Comparison of ENCODE assay signal across 26 cellular contexts in genomic region chr5:130277002-130277401, GRCh38.
DNase-seq lines count a peak whose midpoint lies in the region; ATAC-seq, FAIRE-seq and TF ChIP-seq lines count a peak whose summit lies in the region.
"Had no signal": no experiment of that assay in that cellular context is flagged by ENCODE, and none has a peak within 500 bp of the region (broad histone marks: within the 10 kb centered on the region; RNA-seq: fewer than 3 reads in every experiment).

No MANE protein-coding gene starts in this region.

- ATAC-seq in stimulated activated naive CD8-positive, alpha-beta T cell treated with anti-CD3 and anti-CD28 coated beads, Interleukin-15, amount 100 ng/mL, for 72 hours, result peak; percentile 46
- no peak for ATAC-seq in stimulated activated naive CD8-positive, alpha-beta T cell treated with anti-CD3 and anti-CD28 coated beads, Interleukin-15, Interleukin-2, amounts not matched to agents 100 U/mL and 50 U/mL, for 24 hours
- peak; percentile 39 for ATAC-seq in stimulated activated effector memory CD8-positive, alpha-beta T cell treated with anti-CD3 and anti-CD28 coated beads, Interleukin-12 subunit alpha, Interleukin-12 subunit beta, amount 100 ng/mL, for 72 hours
- ATAC-seq in psoas muscle, result no peak
- ATAC-seq: A549, GM12878, HCT116 had no signal

- intact Hi-C loops in kidney (cut with DNase I), result no loop called here
- intact Hi-C loops in psoas muscle (cut with DNase I), result no loop called here

- WGBS in psoas muscle, 3 donors, result 82 to 90% (median 86%) methylated on average over 5 of the region's 5 CpGs

- no peak for DNase-seq in stimulated activated naive CD8-positive, alpha-beta T cell treated with anti-CD3 and anti-CD28 coated beads, Interleukin-15, amount 100 ng/mL, for 72 hours
- DNase-seq in stimulated activated naive CD8-positive, alpha-beta T cell treated with anti-CD3 and anti-CD28 coated beads, Interleukin-15, Interleukin-2, amounts not matched to agents 100 U/mL and 50 U/mL, for 24 hours, result no peak
- peak; percentile 47 for DNase-seq in kidney
- DNase-seq in stimulated activated effector memory CD8-positive, alpha-beta T cell treated with anti-CD3 and anti-CD28 coated beads, Interleukin-12 subunit alpha, Interleukin-12 subunit beta, amount 100 ng/mL, for 72 hours (ENCODE audit: low spot score in 2 of 2), result no peak
- no peak for DNase-seq in SW480 (ENCODE audit: low spot score)
- no peak for DNase-seq in UCSD-AML1 (lab: John Stamatoyannopoulos, UW; ENCODE audit: unreplicated experiment)
- DNase-seq in psoas muscle, result no peak
- DNase-seq: 8988T; ACHN; AML-193; BE2C; CD4-positive, alpha-beta T cell; CD8-positive, alpha-beta memory T cell; DMS 273 treated with DMSO at 0.1 percent for 48 hours; DMS79; EL; GDM1; GM23248; H9 had no signal

- H3K9ac ChIP-seq in kidney (ENCODE audit: low read length in 2 of 2), result no peak overlapping the region
- H3K9ac ChIP-seq: BLaER1 treated with 17β-estradiol and CSF1 and Interleukin-3, amounts not matched to agents 10 nM and 100 nM; GM23248 had no signal

- no peaks in the 10 kb centered on the region for H3K36me3 Mint-ChIP-seq in stimulated activated effector memory CD8-positive, alpha-beta T cell treated with anti-CD3 and anti-CD28 coated beads, Interleukin-12 subunit alpha, Interleukin-12 subunit beta, amount 100 ng/mL, for 72 hours
- H3K36me3 Mint-ChIP-seq: CD14-positive monocyte; CD8-positive, alpha-beta memory T cell had no signal

- no peaks in the 10 kb centered on the region for H3K9me3 Mint-ChIP-seq in stimulated activated naive CD8-positive, alpha-beta T cell treated with anti-CD3 and anti-CD28 coated beads, Interleukin-15, amount 100 ng/mL, for 72 hours
- no peaks in the 10 kb centered on the region for H3K9me3 Mint-ChIP-seq in stimulated activated effector memory CD8-positive, alpha-beta T cell treated with anti-CD3 and anti-CD28 coated beads, Interleukin-12 subunit alpha, Interleukin-12 subunit beta, amount 100 ng/mL, for 72 hours
- H3K9me3 Mint-ChIP-seq: CD4-positive, alpha-beta T cell; CD8-positive, alpha-beta memory T cell; H9 had no signal

- H3K9me3 ChIP-seq in kidney (ENCODE audit: control insufficient read depth in 1 of 2, low read length in 2 of 2) (no peaks in the 10 kb centered on the region), psoas muscle (no peaks in the 10 kb centered on the region)
- H3K9me3 ChIP-seq: A549; BE2C; BLaER1 treated with 17β-estradiol and CSF1 and Interleukin-3, amounts not matched to agents 10 nM and 100 nM had no signal

- H3K4me3 ChIP-seq in kidney (ENCODE audit: low read length in 2 of 2) (no peak overlapping the region), psoas muscle (no peak overlapping the region)
- H3K4me3 ChIP-seq: A549; BLaER1 treated with 17β-estradiol and CSF1 and Interleukin-3, amounts not matched to agents 10 nM and 100 nM; GM12878; GM23248 had no signal

- no peaks in the 10 kb centered on the region for H3K27me3 Mint-ChIP-seq in stimulated activated naive CD8-positive, alpha-beta T cell treated with anti-CD3 and anti-CD28 coated beads, Interleukin-15, amount 100 ng/mL, for 72 hours
- H3K27me3 Mint-ChIP-seq: CD4-positive, alpha-beta T cell had no signal

- H3K4me1 ChIP-seq in kidney (ENCODE audit: control insufficient read depth in 1 of 2, insufficient read depth in 1 of 2, low read depth in 1 of 2, low read length in 2 of 2), result no peaks in the 10 kb centered on the region
- no peaks in the 10 kb centered on the region for H3K4me1 ChIP-seq in psoas muscle
- H3K4me1 ChIP-seq: A549; BE2C; BLaER1 treated with 17β-estradiol and CSF1 and Interleukin-3, amounts not matched to agents 10 nM and 100 nM had no signal

- H3K4me1 Mint-ChIP-seq in stimulated activated naive CD8-positive, alpha-beta T cell treated with anti-CD3 and anti-CD28 coated beads, Interleukin-15, amount 100 ng/mL, for 72 hours, result no peaks in the 10 kb centered on the region
- no peaks in the 10 kb centered on the region for H3K4me1 Mint-ChIP-seq in stimulated activated effector memory CD8-positive, alpha-beta T cell treated with anti-CD3 and anti-CD28 coated beads, Interleukin-12 subunit alpha, Interleukin-12 subunit beta, amount 100 ng/mL, for 72 hours
- H3K4me1 Mint-ChIP-seq: CD14-positive monocyte; CD8-positive, alpha-beta memory T cell had no signal

- no peaks in the 10 kb centered on the region for H3K36me3 ChIP-seq in kidney (ENCODE audit: control insufficient read depth in 1 of 2, insufficient read depth in 2 of 2, low read length in 2 of 2)
- no peaks in the 10 kb centered on the region for H3K36me3 ChIP-seq in psoas muscle (ENCODE audit: insufficient read depth in 1 of 2, low read depth in 1 of 2)
- H3K36me3 ChIP-seq: BE2C; BLaER1 treated with 17β-estradiol and CSF1 and Interleukin-3, amounts not matched to agents 10 nM and 100 nM had no signal

- no peak overlapping the region for H3K27ac Mint-ChIP-seq in stimulated activated naive CD8-positive, alpha-beta T cell treated with anti-CD3 and anti-CD28 coated beads, Interleukin-15, amount 100 ng/mL, for 72 hours
- H3K27ac Mint-ChIP-seq in stimulated activated effector memory CD8-positive, alpha-beta T cell treated with anti-CD3 and anti-CD28 coated beads, Interleukin-12 subunit alpha, Interleukin-12 subunit beta, amount 100 ng/mL, for 72 hours, result no peak overlapping the region
- H3K27ac Mint-ChIP-seq: CD14-positive monocyte; CD4-positive, alpha-beta T cell; CD8-positive, alpha-beta memory T cell; H9 had no signal

- FAIRE-seq in kidney (lab: Jason Lieb, UNC), result no peak
- FAIRE-seq: A549, D721Med, GM12878, GM19239 had no signal

- H3K27ac ChIP-seq in kidney (ENCODE audit: low read depth in 2 of 2, low read length in 2 of 2), result no peak overlapping the region
- H3K27ac ChIP-seq in psoas muscle, result no peak overlapping the region
- H3K27ac ChIP-seq: A549; BLaER1 treated with 17β-estradiol and CSF1 and Interleukin-3, amounts not matched to agents 10 nM and 100 nM; GM23248 had no signal

- no peak overlapping the region for H3K4me3 Mint-ChIP-seq in stimulated activated naive CD8-positive, alpha-beta T cell treated with anti-CD3 and anti-CD28 coated beads, Interleukin-15, amount 100 ng/mL, for 72 hours
- no peak overlapping the region for H3K4me3 Mint-ChIP-seq in stimulated activated effector memory CD8-positive, alpha-beta T cell treated with anti-CD3 and anti-CD28 coated beads, Interleukin-12 subunit alpha, Interleukin-12 subunit beta, amount 100 ng/mL, for 72 hours
- H3K4me3 Mint-ChIP-seq: CD14-positive monocyte; CD4-positive, alpha-beta T cell; CD8-positive, alpha-beta memory T cell; H9 had no signal

- TF ChIP-seq CTCF in kidney (IDR thresholded peaks at IDR 0.05; ENCODE audit: borderline replicate concordance, extremely low read depth, insufficient read depth) (no peak), psoas muscle (IDR thresholded peaks at IDR 0.05) (no peak)

- peaks cover 0 to 3% (median 0%) of the 10 kb centered on the region in 3 donors for H3K27me3 ChIP-seq in psoas muscle (ENCODE audit: insufficient read depth in 3 of 3, low read length in 2 of 3)
- H3K27me3 ChIP-seq: BE2C; BLaER1 treated with 17β-estradiol and CSF1 and Interleukin-3, amounts not matched to agents 10 nM and 100 nM had no signal

Comparison
In these comparisons a context has a peak if more than half of its experiments do, and no peak if none do; other contexts are left out.
1. ATAC-seq: peak in stimulated activated naive CD8-positive, alpha-beta T cell treated with anti-CD3 and anti-CD28 coated beads, Interleukin-15, amount 100 ng/mL, for 72 hours (single experiment) and stimulated activated effector memory CD8-positive, alpha-beta T cell treated with anti-CD3 and anti-CD28 coated beads, Interleukin-12 subunit alpha, Interleukin-12 subunit beta, amount 100 ng/mL, for 72 hours (single experiment); none in stimulated activated naive CD8-positive, alpha-beta T cell treated with anti-CD3 and anti-CD28 coated beads, Interleukin-15, Interleukin-2, amounts not matched to agents 100 U/mL and 50 U/mL, for 24 hours (single experiment) and psoas muscle (0 of 4).